1 cellular context compared by ENCODE assay signal in the genomic region with DNA sequence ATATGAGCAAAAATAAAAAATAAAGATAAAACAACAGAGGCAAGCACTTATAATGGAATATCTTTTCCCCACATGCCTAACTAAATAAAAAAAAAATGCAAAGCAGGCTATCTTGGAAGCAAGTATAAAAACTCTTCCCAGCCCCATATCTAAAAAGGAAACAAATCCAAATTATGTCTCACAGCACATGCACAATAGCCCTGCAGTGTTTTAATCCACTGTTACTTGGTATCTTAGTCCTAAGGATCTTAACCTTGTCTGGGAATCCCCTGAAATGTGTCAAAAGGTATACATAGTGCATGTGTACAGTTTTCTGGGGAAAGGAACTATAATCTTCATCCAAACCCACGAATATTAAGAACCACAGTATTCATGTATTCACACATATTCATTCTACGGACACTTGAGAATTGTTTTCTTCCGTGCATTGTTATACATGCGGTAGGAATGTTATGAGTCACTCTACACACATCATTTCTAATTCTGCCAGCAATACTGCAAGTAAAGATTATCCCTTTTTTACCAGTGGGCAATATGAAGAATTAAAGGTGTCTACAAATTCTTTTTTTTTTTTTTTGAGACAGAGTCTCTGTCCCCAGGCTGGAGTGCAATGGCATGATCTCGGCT.
TF ChIP-seq lines count a peak whose summit lies in the region.

No MANE protein-coding gene starts in this region.

TF ChIP-seq in GM12878, 131 proteins besides CTCF, POLR2A, EP300 and RAD21 (continued from another document):
- TF ChIP-seq, protein P1, sequence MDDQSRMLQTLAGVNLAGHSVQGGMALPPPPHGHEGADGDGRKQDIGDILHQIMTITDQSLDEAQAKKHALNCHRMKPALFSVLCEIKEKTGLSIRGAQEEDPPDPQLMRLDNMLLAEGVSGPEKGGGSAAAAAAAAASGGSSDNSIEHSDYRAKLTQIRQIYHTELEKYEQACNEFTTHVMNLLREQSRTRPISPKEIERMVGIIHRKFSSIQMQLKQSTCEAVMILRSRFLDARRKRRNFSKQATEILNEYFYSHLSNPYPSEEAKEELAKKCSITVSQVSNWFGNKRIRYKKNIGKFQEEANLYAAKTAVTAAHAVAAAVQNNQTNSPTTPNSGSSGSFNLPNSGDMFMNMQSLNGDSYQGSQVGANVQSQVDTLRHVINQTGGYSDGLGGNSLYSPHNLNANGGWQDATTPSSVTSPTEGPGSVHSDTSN (IDR thresholded peaks at IDR 0.05; ENCODE audit: insufficient replicate concordance, low read depth, low read length) = no peak
- TF ChIP-seq ZNF274 (IDR thresholded peaks at IDR 0.05; ENCODE audit: insufficient read depth, insufficient read length) = no peak
